1 cellular context compared by ENCODE assay signal in genomic region chr16:77213542-77214108, GRCh38.
TF ChIP-seq lines count a peak whose summit lies in the region.

No MANE protein-coding gene starts in this region.

TF ChIP-seq in Ishikawa, 13 proteins besides CTCF, POLR2A, EP300 and RAD21 (continued from another document):
- TF ChIP-seq MAX (IDR thresholded peaks at IDR 0.05), result no peak; the same call in 1 of the 2 replicates
